In the genomic region with DNA sequence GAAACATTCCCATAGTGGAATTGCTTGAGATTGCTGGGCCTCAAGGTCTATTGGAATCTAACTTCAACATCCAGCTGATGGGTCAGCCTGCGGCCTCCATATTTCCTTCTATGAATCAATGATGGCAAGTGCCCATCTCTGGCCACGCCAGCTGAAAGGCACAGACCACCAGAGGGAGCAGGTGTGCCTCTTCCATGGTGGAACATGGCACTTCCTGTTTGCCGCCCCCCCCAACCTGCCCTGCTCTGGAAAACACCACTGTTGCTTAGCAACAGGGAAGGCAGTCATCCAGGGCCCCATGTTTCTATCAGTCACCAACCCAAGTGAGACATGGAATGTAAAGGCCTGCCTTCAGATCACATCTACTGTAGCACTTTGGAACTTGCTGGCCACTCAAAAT, we compare ENCODE assay signal across 8 cellular contexts. TPM values are rescaled to one million over a fixed set of nuclear protein-coding genes. Genes with fewer than 3 reads are reported as not detected.
DNase-seq lines count a peak whose midpoint lies in the region; ATAC-seq, FAIRE-seq and TF ChIP-seq lines count a peak whose summit lies in the region.

No MANE protein-coding gene starts in this region.

- H3K4me3 Mint-ChIP-seq in activated B cell treated with CpG ODN at 0.5 μM for 24 hours: no peak overlapping the region
- no peak overlapping the region for H3K4me3 Mint-ChIP-seq in memory B cell
- no peak overlapping the region for H3K4me3 Mint-ChIP-seq in stimulated activated memory B cell treated with anti-CD40 and anti-IgM and Interleukin-4, amounts not matched to agents 10 μg/mL and 1 μg/mL and 100 μg/mL, for 72 hours

- CTCF ChIA-PET in activated B cell treated with CpG ODN at 0.5 μM for 24 hours (lab: Charles Lee): no interaction called here

- FAIRE-seq in H54 (lab: Jason Lieb, UNC): no peak

- H3K27me3 Mint-ChIP-seq in activated B cell treated with CpG ODN at 0.5 μM for 24 hours: no peaks in the 10 kb centered on the region
- no peaks in the 10 kb centered on the region for H3K27me3 Mint-ChIP-seq in memory B cell
- no peaks in the 10 kb centered on the region for H3K27me3 Mint-ChIP-seq in stimulated activated memory B cell treated with anti-CD40 and anti-IgM and Interleukin-4, amounts not matched to agents 10 μg/mL and 1 μg/mL and 100 μg/mL, for 72 hours

- H3K36me3 Mint-ChIP-seq in activated B cell treated with CpG ODN at 0.5 μM for 24 hours (ENCODE audit: low read depth) (no peaks in the 10 kb centered on the region), memory B cell (no peaks in the 10 kb centered on the region)
- no peaks in the 10 kb centered on the region for H3K36me3 Mint-ChIP-seq in stimulated activated memory B cell treated with anti-CD40 and anti-IgM and Interleukin-4, amounts not matched to agents 10 μg/mL and 1 μg/mL and 100 μg/mL, for 72 hours

- intact Hi-C loops in activated B cell treated with CpG ODN at 0.5 μM for 24 hours (cut with micrococcal nuclease) (no loop called here), dorsolateral prefrontal cortex (cut with DNase I) (loop anchor here (5.0 kb wide), 1 partner anchor 37 kb away; a partner anchor contains a TSS)

- no peaks in the 10 kb centered on the region for H3K4me1 Mint-ChIP-seq in activated B cell treated with CpG ODN at 0.5 μM for 24 hours
- H3K4me1 Mint-ChIP-seq in memory B cell: no peaks in the 10 kb centered on the region
- H3K4me1 Mint-ChIP-seq in stimulated activated memory B cell treated with anti-CD40 and anti-IgM and Interleukin-4, amounts not matched to agents 10 μg/mL and 1 μg/mL and 100 μg/mL, for 72 hours: no peaks in the 10 kb centered on the region

- POLR2A ChIA-PET in activated B cell treated with CpG ODN at 0.5 μM for 24 hours (lab: Charles Lee): no interaction called here

- ATAC-seq in activated B cell treated with CpG ODN at 0.5 μM for 24 hours (ENCODE audit: low read depth) (peak; percentile 58), memory B cell (ENCODE audit: low read depth) (peak; percentile 59)
- no peak for ATAC-seq in stimulated activated memory B cell treated with anti-CD40 and anti-IgM and Interleukin-4, amounts not matched to agents 10 μg/mL and 1 μg/mL and 100 μg/mL, for 72 hours

- peak overlapping the region in 9 of 59 donors; percentile 11 to 75 (median 30) for H3K27ac ChIP-seq in dorsolateral prefrontal cortex

- H3K9me3 Mint-ChIP-seq in activated B cell treated with CpG ODN at 0.5 μM for 24 hours (no peaks in the 10 kb centered on the region), memory B cell (no peaks in the 10 kb centered on the region)
- no peaks in the 10 kb centered on the region for H3K9me3 Mint-ChIP-seq in stimulated activated memory B cell treated with anti-CD40 and anti-IgM and Interleukin-4, amounts not matched to agents 10 μg/mL and 1 μg/mL and 100 μg/mL, for 72 hours

- TF ChIP-seq CTCF in activated B cell treated with CpG ODN at 0.5 μM for 24 hours (IDR thresholded peaks at IDR 0.05) (no peak), dorsolateral prefrontal cortex (IDR thresholded peaks at IDR 0.05 in 54 of 56, conservative IDR thresholded peaks at IDR 0.05 in 2 of 56; ENCODE audit: low read depth in 1 of 56, partially characterized antibody in 56 of 56) (peak in 51 of 56 donors; percentile 16 to 63 (median 48))

- peaks cover 0 to 86% (median 24%) of the 10 kb centered on the region in 45 donors for H3K27me3 ChIP-seq in dorsolateral prefrontal cortex

- H3K4me3 ChIP-seq in dorsolateral prefrontal cortex: no peak overlapping the region

- no peak for TF ChIP-seq POLR2A in H54 (IDR thresholded peaks at IDR 0.05; ENCODE audit: low read depth, low read length)

- H3K27ac Mint-ChIP-seq in activated B cell treated with CpG ODN at 0.5 μM for 24 hours (no peak overlapping the region), memory B cell (no peak overlapping the region)
- H3K27ac Mint-ChIP-seq in stimulated activated memory B cell treated with anti-CD40 and anti-IgM and Interleukin-4, amounts not matched to agents 10 μg/mL and 1 μg/mL and 100 μg/mL, for 72 hours: no peak overlapping the region

- DNase-seq in COLO829 (ENCODE audit: low spot score) (peak; percentile 42), H54 (ENCODE audit: insufficient read length, low spot score) (peak; percentile 10), NCI-H2081 treated with DMSO at 0.1 percent for 48 hours (lab: John Stamatoyannopoulos, UW) (peak; percentile 8), activated B cell treated with CpG ODN at 0.5 μM for 24 hours (no peak), dorsolateral prefrontal cortex (peak; percentile 38 to 83 (median 72)), memory B cell (ENCODE audit: low spot score in 2 of 2) (no peak)
- peak in 4 of 6 experiments; percentile 2 to 26 (median 17) for DNase-seq in stimulated activated naive CD4-positive, alpha-beta T cell (lab: John Stamatoyannopoulos, UW)

RNA-seq across cellular contexts. Expression of a gene that starts 11.6 kb away (rescaled TPM):
- total RNA-seq in activated B cell treated with CpG ODN at 0.5 μM for 24 hours: not detected in 2 replicates
- total RNA-seq in dorsolateral prefrontal cortex: not detected

RNA-seq across cellular contexts. Expression of a gene that starts 38.6 kb away (rescaled TPM):
- 2.3 and 2.8 TPM in 2 replicates for total RNA-seq in activated B cell treated with CpG ODN at 0.5 μM for 24 hours
- 10 to 100 TPM in 90 of 120 experiments, 1 to 10 TPM in 30; 4.4 to 20.1 (median 12.2) TPM for total RNA-seq in dorsolateral prefrontal cortex

Comparison
In these comparisons a context has a peak if more than half of its experiments do, and no peak if none do; other contexts are left out.
1. DNase-seq: peak in COLO829 (single experiment), H54 (single experiment), NCI-H2081 treated with DMSO at 0.1 percent for 48 hours (single experiment), dorsolateral prefrontal cortex (10 of 10) and stimulated activated naive CD4-positive, alpha-beta T cell (4 of 6); none in activated B cell treated with CpG ODN at 0.5 μM for 24 hours (single experiment) and memory B cell (0 of 2).